ENCODE assay signal across 8 cellular contexts in the genomic region with DNA sequence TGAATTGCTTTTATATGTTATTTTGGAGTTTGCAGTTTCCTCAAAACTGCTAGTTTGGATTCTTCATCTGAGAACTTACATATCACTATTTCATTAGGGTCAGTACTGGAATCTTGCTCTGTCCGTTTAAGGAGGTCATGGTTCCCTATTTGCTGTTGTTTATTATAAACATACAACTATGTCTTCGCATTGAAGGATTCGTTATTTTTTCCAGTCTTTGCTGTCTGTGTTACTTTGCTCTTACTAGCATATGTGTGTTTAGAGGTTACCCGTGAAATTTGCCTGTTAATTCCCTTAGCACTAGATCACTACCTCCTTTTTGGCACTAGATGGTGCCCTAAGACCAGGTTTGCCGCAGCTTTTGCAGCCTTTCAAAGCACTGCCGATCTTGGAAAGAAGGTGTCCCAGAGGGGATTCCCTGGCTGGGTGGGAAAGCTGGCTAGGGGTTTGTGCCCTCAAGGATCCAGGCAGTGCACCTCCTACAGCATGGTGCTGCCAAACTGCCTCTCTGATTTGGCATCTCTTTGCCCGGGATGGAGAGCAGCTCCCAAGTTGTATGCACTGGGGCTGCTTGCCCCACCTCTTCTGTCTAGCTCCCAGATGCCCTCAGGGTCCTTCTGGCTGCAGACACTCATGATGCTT.
A peak's percentile ranks its signal among the peaks of the same experiment; 100 is the strongest.
DNase-seq lines count a peak whose midpoint lies in the region; ATAC-seq and TF ChIP-seq lines count a peak whose summit lies in the region.

No MANE protein-coding gene starts in this region.

- H3K9ac ChIP-seq in H9 (ENCODE audit: extremely low read depth, insufficient read length, low read length), result no peak overlapping the region

- peaks cover 3% of the 10 kb centered on the region in 2 experiments; a peak in 2 of 4 replicates for H3K4me1 Mint-ChIP-seq in H9

- no peaks in the 10 kb centered on the region for H3K79me1 ChIP-seq in H9 (ENCODE audit: insufficient read depth, low read depth, low read length, poor library complexity, severe bottlenecking)

- H3K36me3 ChIP-seq in left ventricle myocardium inferior (no peaks in the 10 kb centered on the region), gastrocnemius medialis (no peaks in the 10 kb centered on the region)

- peak overlapping the region; percentile 22 for H3K4me2 ChIP-seq in H9 (ENCODE audit: insufficient read depth, insufficient read length, low read length)

- no peak overlapping the region for H3K4ac ChIP-seq in H9 (ENCODE audit: low read depth, low read length)

- H2BK120ac ChIP-seq in H9 (ENCODE audit: low read depth, low read length, poor library complexity, severe bottlenecking), result no peak overlapping the region

- peak; percentile 90 for ATAC-seq in activated naive CD4-positive, alpha-beta T cell treated with anti-CD3 and anti-CD28 coated beads, Interleukin-2, amount 50 U/mL, for 72 hours
- ATAC-seq in gastrocnemius medialis, result no peak

- TF ChIP-seq CTCF in GM12864 (IDR thresholded peaks at IDR 0.05; ENCODE audit: low read depth, low read length, missing control alignments), result peak; percentile 79
- TF ChIP-seq CTCF in H9 (conservative IDR thresholded peaks at IDR 0.05), result peak; percentile 94
- TF ChIP-seq CTCF in LNCaP clone FGC (IDR thresholded peaks at IDR 0.05; ENCODE audit: control insufficient read depth, extremely low read depth, insufficient read depth), result peak; percentile 95
- TF ChIP-seq CTCF in left ventricle myocardium inferior (IDR thresholded peaks at IDR 0.05; ENCODE audit: borderline replicate concordance), result peak; percentile 71
- peak in 3 of 5 experiments; percentile 5 to 37 (median 13) for TF ChIP-seq CTCF in gastrocnemius medialis (IDR thresholded peaks at IDR 0.05 in 4 of 5, conservative IDR thresholded peaks at IDR 0.05 in 1 of 5)

- no peak overlapping the region for H4K91ac ChIP-seq in H9 (ENCODE audit: insufficient read length, low read depth, low read length)

- peak overlapping the region; percentile 4 for H2AFZ ChIP-seq in H9 (ENCODE audit: low read length)

- no peak overlapping the region for H2BK20ac ChIP-seq in H9 (ENCODE audit: low read depth, low read length, poor library complexity, severe bottlenecking)

- H2AK5ac ChIP-seq in H9 (ENCODE audit: insufficient read length, low read length), result no peak overlapping the region

- no peak overlapping the region for H3K23ac ChIP-seq in H9 (ENCODE audit: insufficient read length, low read depth, low read length)

- H3K4me3 ChIP-seq in GM12864 (ENCODE audit: low read depth, low read length) (peak overlapping the region; percentile 75), LNCaP clone FGC (ENCODE audit: low read depth, low read length) (no peak overlapping the region), left ventricle myocardium inferior (peak overlapping the region; percentile 33), gastrocnemius medialis (no peak overlapping the region)

- H3K27ac ChIP-seq in H9 (ENCODE audit: insufficient read length, low read depth, low read length), result no peak overlapping the region
- H3K27ac ChIP-seq in left ventricle myocardium inferior (replicated peaks), result no peak overlapping the region
- H3K27ac ChIP-seq in gastrocnemius medialis, result no peak overlapping the region

- no peak overlapping the region for H3K14ac ChIP-seq in H9 (ENCODE audit: insufficient read depth, low read length)

- H3K23me2 ChIP-seq in H9 (ENCODE audit: insufficient read length, low read depth, low read length, poor library complexity, severe bottlenecking), result no peaks in the 10 kb centered on the region

- no CpG with 5 or more reads among the region's 7 CpGs for WGBS in H9 (ENCODE audit: extremely low coverage, insufficient read length, low lambda C conversion rate)

- no peaks in the 10 kb centered on the region for H3K36me3 Mint-ChIP-seq in H9 (ENCODE audit: insufficient read depth in 1 of 3, low read depth in 3 of 3)
- H3K36me3 Mint-ChIP-seq in activated naive CD4-positive, alpha-beta T cell treated with anti-CD3 and anti-CD28 coated beads, Interleukin-2, amount 50 U/mL, for 72 hours, result no peaks in the 10 kb centered on the region

- no peak overlapping the region for H2BK15ac ChIP-seq in H9 (ENCODE audit: low read depth, low read length)

- peaks cover 0 to 3% of the 10 kb centered on the region in 2 experiments; a peak in 3 of 5 replicates for H3K9me3 Mint-ChIP-seq in H9
- no peaks in the 10 kb centered on the region for H3K9me3 Mint-ChIP-seq in activated naive CD4-positive, alpha-beta T cell treated with anti-CD3 and anti-CD28 coated beads, Interleukin-2, amount 50 U/mL, for 72 hours

- no peaks in the 10 kb centered on the region for H3K4me1 ChIP-seq in H9 (ENCODE audit: insufficient read depth, low read length)
- H3K4me1 ChIP-seq in left ventricle myocardium inferior, result no peaks in the 10 kb centered on the region
- no peaks in the 10 kb centered on the region for H3K4me1 ChIP-seq in gastrocnemius medialis

- H3K18ac ChIP-seq in H9 (ENCODE audit: insufficient read length, low read depth, low read length), result no peak overlapping the region

- H4K5ac ChIP-seq in H9 (ENCODE audit: insufficient read length, low read depth, low read length), result no peak overlapping the region

- no peak overlapping the region for H2BK12ac ChIP-seq in H9 (ENCODE audit: insufficient read length, low read depth, low read length)

- no peak overlapping the region for H3T11ph ChIP-seq in H9 (ENCODE audit: low read length)

- DNase-seq in GM12864 (ENCODE audit: low read depth) (peak; percentile 65), H9 (peak; percentile 76), LNCaP clone FGC (ENCODE audit: low read depth) (peak; percentile 32), SKM-1 (lab: John Stamatoyannopoulos, UW; ENCODE audit: unreplicated experiment) (peak; percentile 29), left ventricle myocardium inferior (peak; percentile 20), gastrocnemius medialis (no peak), inferior parietal cortex (ENCODE audit: extremely low spot score) (no peak)
- peak; percentile 61 to 73 for DNase-seq in activated naive CD4-positive, alpha-beta T cell treated with anti-CD3 and anti-CD28 coated beads, Interleukin-2, amount 50 U/mL, for 72 hours (ENCODE audit: low spot score in 2 of 2)

- intact Hi-C loops in left ventricle myocardium inferior (cut with micrococcal nuclease) (loop anchor here (5.0 kb wide), 1 partner anchor 222 kb away; no protein-coding TSS in a partner anchor), gastrocnemius medialis (cut with DNase I; ENCODE audit: low total_unique reads) (loop anchor here (2.0 kb wide), 1 partner anchor 222 kb away; no protein-coding TSS in a partner anchor)

- H3K27me3 ChIP-seq in H9 (ENCODE audit: insufficient read depth, low read length) (no peaks in the 10 kb centered on the region), left ventricle myocardium inferior (ENCODE audit: low read depth) (no peaks in the 10 kb centered on the region), gastrocnemius medialis (no peaks in the 10 kb centered on the region)

- no peak overlapping the region for H3K27ac Mint-ChIP-seq in H9
- H3K27ac Mint-ChIP-seq in activated naive CD4-positive, alpha-beta T cell treated with anti-CD3 and anti-CD28 coated beads, Interleukin-2, amount 50 U/mL, for 72 hours, result peak overlapping the region; percentile 66 to 95

- in situ Hi-C loops in gastrocnemius medialis (cut with MboI; ENCODE audit: low sequenced_read_pairs in 4 of 4), result loop anchor here in 2 of 4 donors (10.0 to 25.0 kb wide), 2 partner anchors 220 to 552 kb away; no protein-coding TSS in a partner anchor

- H3K4me3 Mint-ChIP-seq in H9, result peak overlapping the region in 1 of 2 experiments; percentile 10; a peak in 1 of 5 replicates

- no peak overlapping the region for H2BK5ac ChIP-seq in H9 (ENCODE audit: insufficient read length, low read length)

- no peaks in the 10 kb centered on the region for H4K20me1 ChIP-seq in H9 (ENCODE audit: control insufficient read depth, insufficient read depth, insufficient read length)

- TF ChIP-seq POLR2A in gastrocnemius medialis (IDR thresholded peaks at IDR 0.05), result no peak

- H3K9me3 ChIP-seq in H9 (ENCODE audit: control insufficient read depth, low read depth, low read length) (no peaks in the 10 kb centered on the region), left ventricle myocardium inferior (replicated peaks) (peaks cover 22% of the 10 kb centered on the region), gastrocnemius medialis (peaks cover 0 to 3% (median 0%) of the 10 kb centered on the region in 3 donors)

- no peak overlapping the region for H3K56ac ChIP-seq in H9 (ENCODE audit: insufficient read length, low read depth, low read length)

- no peaks in the 10 kb centered on the region for H3K79me2 ChIP-seq in H9 (ENCODE audit: insufficient read depth, low read length)

- no peak overlapping the region for H4K8ac ChIP-seq in H9 (replicated peaks; ENCODE audit: insufficient read length, low read depth, low read length)

- H3K27me3 Mint-ChIP-seq in H9 (ENCODE audit: low read depth), result no peaks in the 10 kb centered on the region

Comparison
In these comparisons a context has a peak if more than half of its experiments do, and no peak if none do; other contexts are left out.
1. DNase-seq: peak in GM12864 (single experiment), H9 (single experiment), LNCaP clone FGC (single experiment), SKM-1 (single experiment), activated naive CD4-positive, alpha-beta T cell treated with anti-CD3 and anti-CD28 coated beads, Interleukin-2, amount 50 U/mL, for 72 hours (2 of 2) and left ventricle myocardium inferior (single experiment); none in gastrocnemius medialis (0 of 2) and inferior parietal cortex (single experiment).
2. H3K4me3 ChIP-seq: peak in GM12864 (single experiment) and left ventricle myocardium inferior (single experiment); none in LNCaP clone FGC (single experiment) and gastrocnemius medialis (0 of 4).
3. CTCF ChIP-seq: peak in every context shown above with its lines; median percentile 95 in LNCaP clone FGC; 94 in H9; 79 in GM12864; 71 in left ventricle myocardium inferior; 13 in gastrocnemius medialis.
4. H3K27ac Mint-ChIP-seq: peak in activated naive CD4-positive, alpha-beta T cell treated with anti-CD3 and anti-CD28 coated beads, Interleukin-2, amount 50 U/mL, for 72 hours (2 of 2); none in H9 (0 of 3).
5. ATAC-seq: peak in activated naive CD4-positive, alpha-beta T cell treated with anti-CD3 and anti-CD28 coated beads, Interleukin-2, amount 50 U/mL, for 72 hours (2 of 2); none in gastrocnemius medialis (0 of 2).